29 cellular contexts compared by ENCODE assay signal in genomic region chr2:20159411-20159810, GRCh38.
"Had no signal": no experiment of that assay in that cellular context is flagged by ENCODE, and none has a peak within 500 bp of the region (broad histone marks: within the 10 kb centered on the region; RNA-seq: fewer than 3 reads in every experiment).

No MANE protein-coding gene starts in this region.

- H3K9me3 Mint-ChIP-seq: stimulated activated effector memory CD8-positive, alpha-beta T cell treated with anti-CD3 and anti-CD28 coated beads, Interleukin-12 subunit alpha, Interleukin-12 subunit beta, amount 100 ng/mL, for 72 hours; stimulated activated naive CD8-positive, alpha-beta T cell treated with anti-CD3 and anti-CD28 coated beads, Interleukin-15, amount 100 ng/mL, for 72 hours; stimulated activated naive CD8-positive, alpha-beta T cell treated with anti-CD3 and anti-CD28 coated beads, Interleukin-15, Interleukin-2, amounts not matched to agents 100 ng/mL and 50 ng/mL, for 24 hours had no signal

- H3K4me1 ChIP-seq: stomach, suprapubic skin, testis, tibial artery, tibial nerve, upper lobe of left lung, upper lobe of right lung, uterus, vagina had no signal

- H3K27me3 Mint-ChIP-seq: type B pancreatic cell had no signal

- FAIRE-seq: urothelium cell line had no signal

- H3K4me3 ChIP-seq: stomach, suprapubic skin, testis, thoracic aorta, thyroid gland, tibial artery, tibial nerve, transverse colon, upper lobe of left lung, upper lobe of right lung, uterus, vagina had no signal

- H3K4me3 Mint-ChIP-seq: stimulated activated effector memory CD8-positive, alpha-beta T cell treated with anti-CD3 and anti-CD28 coated beads, Interleukin-12 subunit alpha, Interleukin-12 subunit beta, amount 100 ng/mL, for 72 hours; stimulated activated memory B cell treated with anti-CD40 and anti-IgM and Interleukin-4, amounts not matched to agents 10 μg/mL and 1 μg/mL and 100 μg/mL, for 72 hours; stimulated activated naive B cell treated with anti-CD40 and anti-IgM and Interleukin-4, amounts not matched to agents 10 μg/mL and 1 μg/mL and 100 μg/mL, for 72 hours; stimulated activated naive CD8-positive, alpha-beta T cell treated with anti-CD3 and anti-CD28 coated beads, Interleukin-15, amount 100 ng/mL, for 72 hours; stimulated activated naive CD8-positive, alpha-beta T cell treated with anti-CD3 and anti-CD28 coated beads, Interleukin-15, Interleukin-2, amounts not matched to agents 100 ng/mL and 50 ng/mL, for 24 hours; type B pancreatic cell had no signal

- H3K27me3 ChIP-seq: stomach, suprapubic skin, testis, thyroid gland, tibial nerve, transverse colon, upper lobe of left lung, upper lobe of right lung, vagina had no signal

- DNase-seq: stimulated activated CD4-positive, alpha-beta T cell treated with anti-CD3 and anti-CD28 coated beads, Interleukin-2, amount 100 ng/mL, for 48 hours; stimulated activated CD4-positive, alpha-beta T cell treated with anti-CD3 and anti-CD28 coated beads, Interleukin-4, amount 100 ng/mL, for 1 hour; stimulated activated CD4-positive, alpha-beta T cell treated with anti-CD3 and anti-CD28 coated beads, Interleukin-4, amount 100 ng/mL, for 24 hours; stimulated activated CD4-positive, alpha-beta T cell treated with anti-CD3 and anti-CD28 coated beads, Interleukin-4, amount 100 ng/mL, for 4 hours; stimulated activated CD8-positive, alpha-beta memory T cell treated with anti-CD3 and anti-CD28 coated beads, Interleukin-4, amount 100 ng/mL, for 48 hours; stimulated activated naive B cell treated with anti-CD40 and anti-IgM and Interleukin-4, amounts not matched to agents 10 μg/mL and 1 μg/mL and 100 μg/mL, for 72 hours; stimulated activated naive CD4-positive, alpha-beta T cell; stimulated activated naive CD4-positive, alpha-beta T cell treated with Interleukin-2 at 50 U/mL for 16 hours; stimulated activated naive CD8-positive, alpha-beta T cell treated with anti-CD3 and anti-CD28 coated beads, Interleukin-15, amount 100 ng/mL, for 72 hours; stimulated activated naive CD8-positive, alpha-beta T cell treated with anti-CD3 and anti-CD28 coated beads, Interleukin-15, Interleukin-2, amounts not matched to agents 100 U/mL and 50 U/mL, for 24 hours; stomach; substantia nigra; testis; thyroid gland; tibial artery; transverse colon; trophoblast cell; upper lobe of left lung; upper lobe of right lung; uterus had no signal

- H3K36me3 ChIP-seq: stomach, suprapubic skin, thoracic aorta, thyroid gland, tibial artery, tibial nerve, transverse colon, upper lobe of left lung, upper lobe of right lung, uterus, vagina had no signal

- H3K27ac ChIP-seq: stomach, suprapubic skin, testis, thoracic aorta, thyroid gland, tibial artery, tibial nerve, transverse colon, upper lobe of left lung, upper lobe of right lung, uterus, vagina had no signal

- H3K9me3 ChIP-seq: stomach, suprapubic skin, testis, thoracic aorta, thyroid gland, tibial artery, tibial nerve, upper lobe of left lung, upper lobe of right lung, uterus, vagina had no signal

- H3K36me3 Mint-ChIP-seq: stimulated activated effector memory CD8-positive, alpha-beta T cell treated with anti-CD3 and anti-CD28 coated beads, Interleukin-12 subunit alpha, Interleukin-12 subunit beta, amount 100 ng/mL, for 72 hours; stimulated activated memory B cell treated with anti-CD40 and anti-IgM and Interleukin-4, amounts not matched to agents 10 μg/mL and 1 μg/mL and 100 μg/mL, for 72 hours; stimulated activated naive B cell treated with anti-CD40 and anti-IgM and Interleukin-4, amounts not matched to agents 10 μg/mL and 1 μg/mL and 100 μg/mL, for 72 hours; type B pancreatic cell had no signal

- H3K27ac Mint-ChIP-seq: stimulated activated effector memory CD8-positive, alpha-beta T cell treated with anti-CD3 and anti-CD28 coated beads, Interleukin-12 subunit alpha, Interleukin-12 subunit beta, amount 100 ng/mL, for 72 hours; stimulated activated memory B cell treated with anti-CD40 and anti-IgM and Interleukin-4, amounts not matched to agents 10 μg/mL and 1 μg/mL and 100 μg/mL, for 72 hours; stimulated activated naive B cell treated with anti-CD40 and anti-IgM and Interleukin-4, amounts not matched to agents 10 μg/mL and 1 μg/mL and 100 μg/mL, for 72 hours; stimulated activated naive CD8-positive, alpha-beta T cell treated with anti-CD3 and anti-CD28 coated beads, Interleukin-15, amount 100 ng/mL, for 72 hours; stimulated activated naive CD8-positive, alpha-beta T cell treated with anti-CD3 and anti-CD28 coated beads, Interleukin-15, Interleukin-2, amounts not matched to agents 100 ng/mL and 50 ng/mL, for 24 hours; type B pancreatic cell had no signal

- ATAC-seq: stimulated activated effector memory CD8-positive, alpha-beta T cell treated with anti-CD3 and anti-CD28 coated beads, Interleukin-12 subunit alpha, Interleukin-12 subunit beta, amount 100 ng/mL, for 72 hours; stimulated activated memory B cell treated with anti-CD40 and anti-IgM and Interleukin-4, amounts not matched to agents 10 μg/mL and 1 μg/mL and 100 μg/mL, for 72 hours; stimulated activated naive B cell treated with anti-CD40 and anti-IgM and Interleukin-4, amounts not matched to agents 10 μg/mL and 1 μg/mL and 100 μg/mL, for 72 hours; stimulated activated naive CD8-positive, alpha-beta T cell treated with anti-CD3 and anti-CD28 coated beads, Interleukin-15, amount 100 ng/mL, for 72 hours; stimulated activated naive CD8-positive, alpha-beta T cell treated with anti-CD3 and anti-CD28 coated beads, Interleukin-15, Interleukin-2, amounts not matched to agents 100 U/mL and 50 U/mL, for 24 hours; upper lobe of right lung had no signal

- H3K4me1 Mint-ChIP-seq: stimulated activated effector memory CD8-positive, alpha-beta T cell treated with anti-CD3 and anti-CD28 coated beads, Interleukin-12 subunit alpha, Interleukin-12 subunit beta, amount 100 ng/mL, for 72 hours; stimulated activated memory B cell treated with anti-CD40 and anti-IgM and Interleukin-4, amounts not matched to agents 10 μg/mL and 1 μg/mL and 100 μg/mL, for 72 hours; stimulated activated naive B cell treated with anti-CD40 and anti-IgM and Interleukin-4, amounts not matched to agents 10 μg/mL and 1 μg/mL and 100 μg/mL, for 72 hours; stimulated activated naive CD8-positive, alpha-beta T cell treated with anti-CD3 and anti-CD28 coated beads, Interleukin-15, amount 100 ng/mL, for 72 hours had no signal
